22 cellular contexts compared by ENCODE assay signal in genomic region chr11:45906096-45906682, GRCh38. TPM values are rescaled to one million over a fixed set of nuclear protein-coding genes. Genes with fewer than 3 reads are reported as not detected.
DNase-seq lines count a peak whose midpoint lies in the region; ATAC-seq and TF ChIP-seq lines count a peak whose summit lies in the region.
"Had no signal": no experiment of that assay in that cellular context is flagged by ENCODE, and none has a peak within 500 bp of the region (broad histone marks: within the 10 kb centered on the region; RNA-seq: fewer than 3 reads in every experiment).

No MANE protein-coding gene starts in this region.

- no peaks in the 10 kb centered on the region for H3K4me1 ChIP-seq in PC-9 (replicated peaks; ENCODE audit: insufficient read depth)
- H3K4me1 ChIP-seq: SJSA1 had no signal

- CTCF ChIA-PET in PC-9 (lab: Charles Lee) (no interaction called here), HEK293T (lab: Yijun Ruan, JAX) (no interaction called here)

- peaks cover 7% of the 10 kb centered on the region; the same call in 1 of the 2 replicates for H3F3A ChIP-seq in PC-9 (ENCODE audit: insufficient read depth, low read depth)

- ATAC-seq in omental fat pad (ENCODE audit: low FRiP score) (peak; percentile 8), HG02571 (IDR thresholded peaks at IDR 0.05; ENCODE audit: unreplicated experiment) (no peak), sciatic nerve (no peak)
- ATAC-seq: left cardiac atrium, WTC11 had no signal

- no peaks in the 10 kb centered on the region for H3K79me2 ChIP-seq in PC-9 (ENCODE audit: low read depth)

- BruUV-seq in PC-9 (replicated peaks; lab: Mats Ljungman, UMichigan): TSS peak; percentile 7

- DNase-seq in DMS53 (lab: John Stamatoyannopoulos, UW) (peak; percentile 28), DMS53 treated with DMSO at 0.1 percent for 48 hours (lab: John Stamatoyannopoulos, UW; ENCODE audit: unreplicated experiment) (no peak), PC-9 (no peak), immature natural killer cell (peak in 2 of 3 donors; percentile 33 to 41), omental fat pad (ENCODE audit: low spot score) (no peak), HEK293T (ENCODE audit: extremely low spot score) (no peak), sciatic nerve (ENCODE audit: low spot score) (no peak)
- DNase-seq: central memory CD4-positive, alpha-beta T cell; effector CD4-positive, alpha-beta T cell; left cardiac atrium; NCI-H1694; NCI-H82; occipital lobe; right cardiac atrium; stimulated activated naive CD4-positive, alpha-beta T cell had no signal

- intact Hi-C loops in PC-9 (cut with micrococcal nuclease; ENCODE audit: unreplicated experiment): no loop called here
- intact Hi-C loops in sciatic nerve (cut with DNase I): no loop called here

- H3K4me3 Mint-ChIP-seq in immature natural killer cell: no peak overlapping the region
- H3K4me3 Mint-ChIP-seq: WTC11 had no signal

- H3K4me1 Mint-ChIP-seq in immature natural killer cell: peaks cover 13 to 15% of the 10 kb centered on the region in 2 donors
- H3K4me1 Mint-ChIP-seq: WTC11 had no signal

- no peak for TF ChIP-seq CTCF in PC-9 (conservative IDR thresholded peaks at IDR 0.05)
- TF ChIP-seq CTCF in omental fat pad (IDR thresholded peaks at IDR 0.05): no peak

- H3K27ac ChIP-seq in PC-9: no peak overlapping the region
- H3K27ac ChIP-seq: esophagus muscularis mucosa, SJSA1, upper lobe of left lung had no signal

- H3K9me2 ChIP-seq in PC-9 (ENCODE audit: insufficient read depth): no peaks in the 10 kb centered on the region

- peaks cover 4 to 8% (median 7%) of the 10 kb centered on the region in 3 donors for H3K27me3 Mint-ChIP-seq in immature natural killer cell (ENCODE audit: low read depth in 3 of 3)

- H4K20me1 ChIP-seq in PC-9 (ENCODE audit: insufficient read depth): no peaks in the 10 kb centered on the region

- H3K36me3 Mint-ChIP-seq in immature natural killer cell: peaks cover 0 to 5% (median 0%) of the 10 kb centered on the region in 3 donors

- POLR2A ChIA-PET in PC-9 (lab: Charles Lee; ENCODE audit: unreplicated experiment): no interaction called here
- POLR2A ChIA-PET in HEK293T (lab: Yijun Ruan, JAX): no interaction called here

- no peaks in the 10 kb centered on the region for H3K27me3 ChIP-seq in PC-9 (ENCODE audit: insufficient read depth, low read depth)
- H3K27me3 ChIP-seq: esophagus muscularis mucosa, upper lobe of left lung had no signal

- no peaks in the 10 kb centered on the region for H3K36me3 ChIP-seq in PC-9 (ENCODE audit: low read depth)

- no peaks in the 10 kb centered on the region for H3K9me3 ChIP-seq in PC-9 (ENCODE audit: insufficient read depth, low read depth)
- H3K9me3 ChIP-seq: esophagus muscularis mucosa, SJSA1, upper lobe of left lung had no signal

- H3K4me3 ChIP-seq in PC-9: no peak overlapping the region
- H3K4me3 ChIP-seq: esophagus muscularis mucosa, SJSA1, upper lobe of left lung had no signal

- no peak overlapping the region for H2AFZ ChIP-seq in PC-9

- no peak overlapping the region for H3K4me2 ChIP-seq in PC-9

- H3K9me3 Mint-ChIP-seq in immature natural killer cell: no peaks in the 10 kb centered on the region
- H3K9me3 Mint-ChIP-seq: IgD-negative memory B cell, WTC11 had no signal

- H3K27ac Mint-ChIP-seq in immature natural killer cell: peak overlapping the region in 5 of 6 donors; percentile 37 to 76 (median 50)
- H3K27ac Mint-ChIP-seq: WTC11 had no signal

TF ChIP-seq in HEK293T, 16 proteins besides CTCF, POLR2A, EP300 and RAD21:
- TF ChIP-seq ELF4 (IDR thresholded peaks at IDR 0.05): no peak
- no peak for TF ChIP-seq FOXM1 (IDR thresholded peaks at IDR 0.05; ENCODE audit: borderline replicate concordance)
- TF ChIP-seq FOXK2 (IDR thresholded peaks at IDR 0.05): no peak
- no peak for TF ChIP-seq ARNT (IDR thresholded peaks at IDR 0.05)
- no peak for TF ChIP-seq BHLHE40 (IDR thresholded peaks at IDR 0.05; ENCODE audit: borderline replicate concordance)
- no peak for TF ChIP-seq LEF1 (IDR thresholded peaks at IDR 0.05; ENCODE audit: borderline replicate concordance)
- TF ChIP-seq TARDBP (IDR thresholded peaks at IDR 0.05): no peak
- no peak for TF ChIP-seq L3MBTL2 (conservative IDR thresholded peaks at IDR 0.05)
- TF ChIP-seq SP1 (IDR thresholded peaks at IDR 0.05): no peak
- TF ChIP-seq ZNF384 (IDR thresholded peaks at IDR 0.05): no peak

RNA-seq across cellular contexts. Expression of gene FREY1, which starts 0.9 kb away (rescaled TPM):
- total RNA-seq in PC-9 (2021) (2.2 and 4.2 TPM in 2 replicates), omental fat pad (1 to 10 TPM in 1 of 4 donors, not detected in 3; 1.6 TPM), sciatic nerve (not detected)
- polyA plus RNA-seq in immature natural killer cell: not detected
- polyA plus RNA-seq: IgD-negative memory B cell had no signal

RNA-seq across cellular contexts. Expression of gene PEX16, which starts 11.5 kb away (rescaled TPM):
- total RNA-seq in PC-9 (2021) (35.8 and 48.6 TPM in 2 replicates), omental fat pad (10 to 100 TPM; 20.1 to 25.0 (median 22.8) TPM), sciatic nerve (19.0 TPM)
- polyA plus RNA-seq in immature natural killer cell: 10 to 100 TPM; 51.0 to 69.9 (median 51.2) TPM

RNA-seq across cellular contexts. Expression of gene LARGE2, which starts 16.3 kb away (rescaled TPM):
- total RNA-seq in PC-9 (2021) (1.4 and 2.6 TPM in 2 replicates), omental fat pad (under 1 TPM in 2 of 4 donors, not detected in 2; 0.24 to 0.37 TPM), sciatic nerve (1.4 TPM)
- under 1 TPM in 1 of 3 donors, not detected in 2; 0.96 TPM for polyA plus RNA-seq in immature natural killer cell
- total RNA-seq: glomerular endothelial cell, SJSA1 had no signal

RNA-seq across cellular contexts. Expression of gene MAPK8IP1, which starts 20.7 kb away (rescaled TPM):
- total RNA-seq in PC-9 (2021) (13.6 and 18.8 TPM in 2 replicates), omental fat pad (1 to 10 TPM; 3.2 to 7.4 (median 4.3) TPM), sciatic nerve (285 TPM)
- under 1 TPM in 2 of 3 donors, not detected in 1; 0.08 to 0.09 TPM for polyA plus RNA-seq in immature natural killer cell

RNA-seq across cellular contexts. Expression of gene CRY2, which starts 58.9 kb away (rescaled TPM):
- total RNA-seq in PC-9 (2021): 17.5 and 27.3 TPM in 2 replicates
- 10 to 100 TPM; 16.5 to 32.7 (median 20.8) TPM for polyA plus RNA-seq in immature natural killer cell
- total RNA-seq in omental fat pad: 10 to 100 TPM; 53.1 to 63.4 (median 60.2) TPM
- 74.2 TPM for total RNA-seq in sciatic nerve

Comparison
In these comparisons a context has a peak if more than half of its experiments do, and no peak if none do; other contexts are left out.
1. DNase-seq: peak in DMS53 (single experiment) and immature natural killer cell (2 of 3); none in DMS53 treated with DMSO at 0.1 percent for 48 hours (single experiment), PC-9 (0 of 2), omental fat pad (single experiment), HEK293T (single experiment) and sciatic nerve (single experiment).